1 cellular context compared by ENCODE assay signal in the genomic region with DNA sequence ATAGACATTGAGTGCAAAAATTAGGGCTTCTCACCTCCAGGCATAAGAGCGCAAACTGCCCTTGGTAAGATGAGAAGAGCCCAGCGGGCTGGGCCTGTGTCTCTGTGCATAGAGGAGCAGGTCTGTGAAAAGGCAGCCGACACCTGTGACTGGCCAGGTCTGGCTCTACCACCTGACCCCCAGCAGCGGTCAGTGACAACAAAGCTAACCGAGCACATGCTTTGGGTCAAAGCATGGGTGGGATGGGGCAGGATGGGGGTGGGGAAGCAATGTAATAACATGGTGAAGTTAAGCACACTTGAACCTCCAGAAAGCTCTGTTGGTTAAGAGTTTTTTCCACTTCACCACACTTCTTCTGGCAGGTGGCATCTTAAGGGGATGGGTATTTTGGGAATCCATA.
TF ChIP-seq lines count a peak whose summit lies in the region.

No MANE protein-coding gene starts in this region.

TF ChIP-seq in IMR-90, 13 proteins besides CTCF, POLR2A, EP300 and RAD21 (continued from another document):
- TF ChIP-seq, protein P1, sequence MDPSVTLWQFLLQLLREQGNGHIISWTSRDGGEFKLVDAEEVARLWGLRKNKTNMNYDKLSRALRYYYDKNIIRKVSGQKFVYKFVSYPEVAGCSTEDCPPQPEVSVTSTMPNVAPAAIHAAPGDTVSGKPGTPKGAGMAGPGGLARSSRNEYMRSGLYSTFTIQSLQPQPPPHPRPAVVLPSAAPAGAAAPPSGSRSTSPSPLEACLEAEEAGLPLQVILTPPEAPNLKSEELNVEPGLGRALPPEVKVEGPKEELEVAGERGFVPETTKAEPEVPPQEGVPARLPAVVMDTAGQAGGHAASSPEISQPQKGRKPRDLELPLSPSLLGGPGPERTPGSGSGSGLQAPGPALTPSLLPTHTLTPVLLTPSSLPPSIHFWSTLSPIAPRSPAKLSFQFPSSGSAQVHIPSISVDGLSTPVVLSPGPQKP (IDR thresholded peaks at IDR 0.05; ENCODE audit: borderline replicate concordance, low read depth, low read length) = no peak
- TF ChIP-seq MXI1 (IDR thresholded peaks at IDR 0.05; ENCODE audit: borderline replicate concordance, low read depth, low read length) (no peak), NFE2L2 (IDR thresholded peaks at IDR 0.05; ENCODE audit: low read depth, low read length) (no peak), MAFK (IDR thresholded peaks at IDR 0.05; ENCODE audit: low read depth, low read length) (no peak), BHLHE40 (IDR thresholded peaks at IDR 0.05; ENCODE audit: low read depth, low read length) (no peak), CHD1 (IDR thresholded peaks at IDR 0.05; ENCODE audit: low read depth, low read length) (no peak), CEBPB (IDR thresholded peaks at IDR 0.05; ENCODE audit: low read depth, low read length) (no peak), SMC3 (IDR thresholded peaks at IDR 0.05; ENCODE audit: low read depth, low read length) (no peak), RCOR1 (IDR thresholded peaks at IDR 0.05; ENCODE audit: insufficient replicate concordance, low read length) (no peak), RFX5 (IDR thresholded peaks at IDR 0.05; ENCODE audit: low read depth, low read length) (no peak), FOS (IDR thresholded peaks at IDR 0.05; ENCODE audit: low read depth, low read length) (no peak), MAZ (IDR thresholded peaks at IDR 0.05; ENCODE audit: borderline replicate concordance, low read depth, low read length) (no peak)
TF ChIP-seq in IMR-90: peak in this region for 0.
